ENCODE assay signal across 8 cellular contexts in the genomic region with DNA sequence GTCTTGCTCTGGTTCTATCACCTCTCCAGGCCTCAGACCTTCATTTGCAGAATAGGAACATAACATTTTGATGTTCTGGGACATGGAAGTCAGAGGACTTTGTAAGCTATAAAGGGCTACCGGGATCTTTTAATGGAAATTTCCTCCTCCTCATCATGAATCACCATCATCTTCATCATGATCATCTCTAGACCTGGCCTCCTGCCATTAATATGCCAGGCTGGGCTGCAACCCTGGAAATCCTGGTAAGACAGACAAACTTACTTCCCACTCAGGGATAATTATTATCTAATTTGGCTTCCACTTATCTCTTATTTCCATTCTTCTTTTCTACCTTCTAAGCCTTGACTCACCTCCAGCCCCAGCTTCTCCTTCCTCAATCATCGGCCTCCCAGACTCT.
"Had no signal": no experiment of that assay in that cellular context is flagged by ENCODE, and none has a peak within 500 bp of the region (broad histone marks: within the 10 kb centered on the region; RNA-seq: fewer than 3 reads in every experiment).

No MANE protein-coding gene starts in this region.

- DNase-seq: activated CD4-positive, alpha-beta T cell treated with anti-CD3 and anti-CD28 coated beads, Interleukin-2, amount 50 U/mL, for 1 hour had no signal

- H3K27me3 ChIP-seq: ascending aorta, gastroesophageal sphincter had no signal

- H3K27ac ChIP-seq: ascending aorta, dorsolateral prefrontal cortex, gastroesophageal sphincter had no signal

- H3K4me1 ChIP-seq: ascending aorta, gastroesophageal sphincter had no signal

- FAIRE-seq: islet of Langerhans, urothelium cell line had no signal

- H3K4me3 ChIP-seq: ascending aorta, dorsolateral prefrontal cortex, gastroesophageal sphincter had no signal

- ATAC-seq: gastroesophageal sphincter; left lobe of liver; stimulated activated effector memory CD8-positive, alpha-beta T cell treated with anti-CD3 and anti-CD28 coated beads, Interleukin-12 subunit alpha, Interleukin-12 subunit beta, amount 100 ng/mL, for 72 hours had no signal

- H3K36me3 ChIP-seq: ascending aorta, gastroesophageal sphincter had no signal
